ENCODE assay signal across 8 cellular contexts in the genomic region with DNA sequence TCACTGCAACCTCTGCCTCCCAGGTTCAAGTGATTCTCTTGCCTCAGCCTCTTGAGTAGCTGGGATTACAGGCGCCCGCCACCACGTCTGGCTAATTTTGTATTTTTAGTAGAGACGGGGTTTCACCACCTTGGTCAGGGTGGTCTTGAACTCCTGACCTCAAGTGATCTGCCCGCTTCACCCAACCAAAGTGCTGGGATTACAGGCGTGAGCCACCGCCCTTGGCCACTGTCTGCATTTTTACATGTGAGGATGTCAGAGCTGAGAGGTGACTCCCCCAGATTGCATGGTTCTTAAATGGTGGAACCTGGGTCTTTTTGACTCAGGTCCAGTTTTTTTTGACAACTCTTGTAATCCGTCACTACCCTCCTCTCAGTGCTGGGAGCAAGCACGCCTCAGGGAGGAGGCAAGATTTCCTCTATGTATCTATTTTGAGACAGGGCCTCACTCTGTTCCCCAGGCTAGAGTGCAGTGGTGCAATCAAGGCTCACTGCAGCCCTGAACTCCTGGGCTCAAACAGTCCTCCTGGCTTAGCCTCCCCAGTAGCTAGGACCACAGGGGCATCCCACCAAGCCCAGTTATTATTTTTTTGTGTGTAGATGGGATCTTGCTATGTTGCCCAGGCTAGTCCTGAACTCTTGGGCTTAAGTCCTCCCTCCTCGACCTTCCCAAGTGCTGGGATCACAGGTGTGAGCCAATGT. TPM values are rescaled to one million over a fixed set of nuclear protein-coding genes. Genes with fewer than 3 reads are reported as not detected.
A peak's percentile ranks its signal among the peaks of the same experiment; 100 is the strongest.
DNase-seq lines count a peak whose midpoint lies in the region; ATAC-seq and TF ChIP-seq lines count a peak whose summit lies in the region.

No MANE protein-coding gene starts in this region.

- H3K27me3 Mint-ChIP-seq in activated naive CD4-positive, alpha-beta T cell treated with anti-CD3 and anti-CD28 coated beads for 36 hours (ENCODE audit: low read depth), result no peaks in the 10 kb centered on the region
- H3K27me3 Mint-ChIP-seq in memory B cell (no peaks in the 10 kb centered on the region), type B pancreatic cell (no peaks in the 10 kb centered on the region)

- peaks cover 56% of the 10 kb centered on the region for H3K36me3 Mint-ChIP-seq in activated naive CD4-positive, alpha-beta T cell treated with anti-CD3 and anti-CD28 coated beads for 36 hours (ENCODE audit: low read depth)
- H3K36me3 Mint-ChIP-seq in memory B cell, result peaks cover 16% of the 10 kb centered on the region
- peaks cover 39% of the 10 kb centered on the region for H3K36me3 Mint-ChIP-seq in type B pancreatic cell

- H3K27me3 ChIP-seq in adrenal gland, result no peaks in the 10 kb centered on the region

- H3K4me1 Mint-ChIP-seq in activated naive CD4-positive, alpha-beta T cell treated with anti-CD3 and anti-CD28 coated beads for 36 hours (ENCODE audit: low read depth), result peaks cover 33% of the 10 kb centered on the region
- H3K4me1 Mint-ChIP-seq in memory B cell (peaks cover 18% of the 10 kb centered on the region), type B pancreatic cell (ENCODE audit: unreplicated experiment) (peaks cover 30% of the 10 kb centered on the region)

- DNase-seq in activated naive CD4-positive, alpha-beta T cell treated with anti-CD3 and anti-CD28 coated beads for 36 hours, result no peak
- DNase-seq in activated naive CD4-positive, alpha-beta T cell treated with anti-CD3 and anti-CD28 coated beads, Interleukin-2, amount 50 U/mL, for 16 hours, result no peak
- DNase-seq in adrenal gland, result no peak
- DNase-seq in memory B cell (ENCODE audit: low spot score in 2 of 2), result no peak
- no peak for DNase-seq in type B pancreatic cell (ENCODE audit: extremely low spot score, unreplicated experiment)
- DNase-seq in NCI-H1694 treated with DMSO at 0.1 percent for 48 hours (lab: John Stamatoyannopoulos, UW), result no peak
- DNase-seq in mesenteric fat pad (ENCODE audit: low spot score), result no peak
- DNase-seq in superior temporal gyrus (ENCODE audit: extremely low spot score), result no peak

- H3K36me3 ChIP-seq in adrenal gland (replicated peaks in 1 of 2), result peaks cover 0 to 53% of the 10 kb centered on the region in 2 donors

- TF ChIP-seq POLR2A in adrenal gland (IDR thresholded peaks at IDR 0.05), result no peak

- no peak for ATAC-seq in memory B cell (ENCODE audit: low read depth)

- H3K4me3 ChIP-seq in adrenal gland, result peak overlapping the region in 1 of 4 donors; percentile 96

- peak overlapping the region; percentile 97 for H3K4me3 Mint-ChIP-seq in activated naive CD4-positive, alpha-beta T cell treated with anti-CD3 and anti-CD28 coated beads for 36 hours
- H3K4me3 Mint-ChIP-seq in memory B cell, result peak overlapping the region; percentile 99
- H3K4me3 Mint-ChIP-seq in type B pancreatic cell, result peak overlapping the region; percentile 99

- intact Hi-C loops in activated naive CD4-positive, alpha-beta T cell treated with anti-CD3 and anti-CD28 coated beads for 36 hours (cut with micrococcal nuclease), result loop anchor here (1.0 kb wide), 1 partner anchor 290 kb away; no protein-coding TSS in a partner anchor
- intact Hi-C loops in adrenal gland (cut with DNase I), result no loop called here

- TF ChIP-seq CTCF in adrenal gland (IDR thresholded peaks at IDR 0.05) (no peak), type B pancreatic cell (conservative IDR thresholded peaks at IDR 0.05) (no peak)

- no peaks in the 10 kb centered on the region for H3K9me3 Mint-ChIP-seq in activated naive CD4-positive, alpha-beta T cell treated with anti-CD3 and anti-CD28 coated beads for 36 hours
- H3K9me3 Mint-ChIP-seq in memory B cell, result peaks cover 1% of the 10 kb centered on the region
- H3K9me3 Mint-ChIP-seq in type B pancreatic cell, result no peaks in the 10 kb centered on the region

- H3K27ac Mint-ChIP-seq in activated naive CD4-positive, alpha-beta T cell treated with anti-CD3 and anti-CD28 coated beads for 36 hours, result peak overlapping the region; percentile 98
- H3K27ac Mint-ChIP-seq in memory B cell (peak overlapping the region; percentile 96), type B pancreatic cell (peak overlapping the region; percentile 99)

- peaks cover 16 to 35% of the 10 kb centered on the region in 2 donors for H3K4me1 ChIP-seq in adrenal gland (replicated peaks in 1 of 2)

- peak overlapping the region in 4 of 5 donors; percentile 90 to 94 (median 93) for H3K27ac ChIP-seq in adrenal gland

- no peaks in the 10 kb centered on the region for H3K9me3 ChIP-seq in adrenal gland (replicated peaks in 1 of 3)

- CTCF ChIA-PET in activated naive CD4-positive, alpha-beta T cell treated with anti-CD3 and anti-CD28 coated beads for 36 hours (lab: Charles Lee), result interaction anchor here (1.5 to 1.8 kb wide), 2 partner anchors 15 to 22 kb away, joined by 4 to 5 read pairs; partner anchors contain the start of genes SLC12A9 and UFSP1

- WGBS in adrenal gland, 4 donors, result 80 to 91% (median 87%) methylated on average over 6 to 10 of the region's 10 CpGs

RNA-seq across cellular contexts. Expression of gene SRRT, which starts 1.2 kb away (rescaled TPM):
- 100 to 1,000 TPM; 166 to 169 TPM for total RNA-seq in activated naive CD4-positive, alpha-beta T cell treated with anti-CD3 and anti-CD28 coated beads for 36 hours
- total RNA-seq in adrenal gland, result 100 to 1,000 TPM in 4 of 8 donors, 10 to 100 TPM in 4; 44.0 to 156 (median 90.6) TPM
- polyA plus RNA-seq in adrenal gland, result 100 to 1,000 TPM in 2 of 3 donors, 10 to 100 TPM in 1; 83.7 to 289 (median 226) TPM
- total RNA-seq in type B pancreatic cell (ENCODE audit: low replicate concordance), result 168 and 239 TPM in 2 replicates
- total RNA-seq in mesenteric fat pad, result 135 TPM

RNA-seq across cellular contexts. Expression of gene TRIP6, which starts 6.6 kb away (rescaled TPM):
- 10 to 100 TPM; 19.8 to 21.0 TPM for total RNA-seq in activated naive CD4-positive, alpha-beta T cell treated with anti-CD3 and anti-CD28 coated beads for 36 hours
- total RNA-seq in adrenal gland (100 to 1,000 TPM in 2 of 8 donors, 10 to 100 TPM in 6; 44.8 to 105 (median 75.6) TPM), type B pancreatic cell (ENCODE audit: low replicate concordance) (78.9 and 84.7 TPM in 2 replicates), mesenteric fat pad (71.0 TPM)
- polyA plus RNA-seq in adrenal gland, result 10 to 100 TPM in 2 of 3 donors, 1 to 10 TPM in 1; 8.9 to 88.6 (median 67.6) TPM

RNA-seq across cellular contexts. Expression of gene UFSP1, which starts 15.8 kb away (rescaled TPM):
- 1 to 10 TPM in 1 of 2 experiments, under 1 TPM in 1; 0.64 to 1.4 TPM for total RNA-seq in activated naive CD4-positive, alpha-beta T cell treated with anti-CD3 and anti-CD28 coated beads for 36 hours
- total RNA-seq in adrenal gland, result 10 to 100 TPM in 1 of 8 donors, 1 to 10 TPM in 7; 2.8 to 12.7 (median 5.9) TPM
- polyA plus RNA-seq in adrenal gland, result 1 to 10 TPM; 2.5 to 6.8 (median 6.5) TPM
- 4.4 and 6.3 TPM in 2 replicates for total RNA-seq in type B pancreatic cell (ENCODE audit: low replicate concordance)
- total RNA-seq in mesenteric fat pad, result 5.1 TPM

RNA-seq across cellular contexts. Expression of gene SLC12A9, which starts 21.2 kb away (rescaled TPM):
- total RNA-seq in activated naive CD4-positive, alpha-beta T cell treated with anti-CD3 and anti-CD28 coated beads for 36 hours, result 10 to 100 TPM; 10.1 to 10.5 TPM
- total RNA-seq in adrenal gland, result 10 to 100 TPM in 7 of 8 donors, 1 to 10 TPM in 1; 8.0 to 35.1 (median 20.2) TPM
- polyA plus RNA-seq in adrenal gland, result 10 to 100 TPM in 2 of 3 donors, 1 to 10 TPM in 1; 6.1 to 60.3 (median 34.6) TPM
- total RNA-seq in type B pancreatic cell (ENCODE audit: low replicate concordance), result 31.4 and 37.1 TPM in 2 replicates
- total RNA-seq in mesenteric fat pad, result 21.7 TPM

RNA-seq across cellular contexts. Expression of gene ACHE, which starts 21.9 kb away (rescaled TPM):
- total RNA-seq in activated naive CD4-positive, alpha-beta T cell treated with anti-CD3 and anti-CD28 coated beads for 36 hours, result not detected
- total RNA-seq in adrenal gland (10 to 100 TPM in 1 of 8 donors, 1 to 10 TPM in 4, under 1 TPM in 3; 0.26 to 10.2 (median 2.2) TPM), type B pancreatic cell (ENCODE audit: low replicate concordance) (7.1 and 10.4 TPM in 2 replicates), mesenteric fat pad (1.9 TPM)
- 1 to 10 TPM; 1.2 to 3.3 (median 3.0) TPM for polyA plus RNA-seq in adrenal gland
